ENCODE assay signal across 9 cellular contexts in the genomic region with DNA sequence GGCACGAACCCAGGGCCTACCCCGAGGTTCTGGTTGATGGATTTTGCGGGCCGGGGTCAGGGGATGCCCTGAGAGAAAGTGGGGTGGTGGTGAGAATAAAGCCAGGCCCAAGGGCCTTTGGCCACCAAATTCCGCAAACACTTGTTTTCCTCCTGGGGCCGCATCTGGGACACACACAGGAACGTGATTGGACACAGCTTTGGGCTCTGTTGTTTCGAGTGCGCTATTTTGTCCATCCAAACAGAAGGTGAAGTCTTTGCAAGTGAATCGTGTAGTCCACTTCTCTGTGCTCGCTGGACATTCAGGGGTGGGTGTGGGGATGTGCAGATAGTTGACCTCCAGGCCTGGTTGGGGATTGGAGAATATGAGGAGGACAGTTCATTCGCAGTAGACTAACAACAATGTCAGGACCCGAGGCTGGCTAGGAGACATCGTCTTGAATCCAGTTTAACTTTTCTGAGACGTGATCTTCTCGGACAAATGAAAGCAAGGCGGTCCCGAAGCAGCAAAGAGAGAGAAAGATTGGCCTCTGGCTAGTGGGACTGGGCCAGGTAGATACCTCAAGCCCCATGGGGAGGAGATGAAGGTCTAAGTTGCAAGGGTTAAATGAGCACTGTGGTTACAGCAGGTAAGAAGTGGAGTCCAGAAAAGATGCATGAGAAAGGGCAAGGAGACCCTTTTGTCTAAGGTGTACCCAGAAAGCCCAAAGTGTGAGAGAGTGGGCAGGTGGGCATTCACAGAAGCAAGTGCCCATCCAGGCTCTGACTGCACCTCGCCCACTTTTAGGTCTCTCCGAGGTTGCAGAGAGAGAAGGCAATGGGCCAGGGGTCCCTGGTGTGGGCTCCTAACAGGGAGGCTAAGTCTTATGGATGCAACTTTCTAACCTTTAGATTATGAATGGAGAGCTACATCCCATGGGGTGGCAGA. TPM values are rescaled to one million over a fixed set of nuclear protein-coding genes. Genes with fewer than 3 reads are reported as not detected.
A peak's percentile ranks its signal among the peaks of the same experiment; 100 is the strongest.
DNase-seq lines count a peak whose midpoint lies in the region; ATAC-seq and TF ChIP-seq lines count a peak whose summit lies in the region.
"Had no signal": no experiment of that assay in that cellular context is flagged by ENCODE, and none has a peak within 500 bp of the region (broad histone marks: within the 10 kb centered on the region; RNA-seq: fewer than 3 reads in every experiment).

No MANE protein-coding gene starts in this region.

- H3K27me3 ChIP-seq in DOHH2 (ENCODE audit: control insufficient read depth, low read length) (peaks cover 81% of the 10 kb centered on the region), WERI-Rb-1 (ENCODE audit: insufficient read depth, low read depth, severe bottlenecking) (peaks cover 15% of the 10 kb centered on the region)

- TF ChIP-seq CTCF in DOHH2 (IDR thresholded peaks at IDR 0.05; ENCODE audit: low read depth, low read length, poor library complexity, severe bottlenecking) (no peak), WERI-Rb-1 (IDR thresholded peaks at IDR 0.05; ENCODE audit: low read depth, low read length) (no peak), fibroblast of villous mesenchyme (IDR thresholded peaks at IDR 0.05; ENCODE audit: insufficient read depth, low read depth, low read length) (no peak), retinal pigment epithelial cell (conservative IDR thresholded peaks at IDR 0.05; ENCODE audit: low read depth, low read length) (no peak)

- H3K4me3 ChIP-seq in DOHH2 (ENCODE audit: low read length) (no peak overlapping the region), WERI-Rb-1 (ENCODE audit: low read depth, low read length) (peak overlapping the region; percentile 35), fibroblast of villous mesenchyme (ENCODE audit: low read depth, low read length) (peak overlapping the region; percentile 35), retinal pigment epithelial cell (ENCODE audit: low read length) (peak overlapping the region; percentile 36)

- H3K27ac ChIP-seq in DOHH2 (ENCODE audit: low read depth, low read length) (no peak overlapping the region), WERI-Rb-1 (no peak overlapping the region)

- no peak for DNase-seq in WERI-Rb-1
- no peak for DNase-seq in fibroblast of villous mesenchyme (ENCODE audit: low read depth)
- DNase-seq in retinal pigment epithelial cell (ENCODE audit: low read depth) = no peak
- no peak for DNase-seq in H4 (ENCODE audit: low spot score)
- no peak for DNase-seq in epidermal melanocyte (ENCODE audit: insufficient read length, low spot score)
- DNase-seq: NCI-H774 had no signal

- no peaks in the 10 kb centered on the region for H3F3A ChIP-seq in DOHH2 (ENCODE audit: control insufficient read depth, insufficient read depth)

- H3K9me2 ChIP-seq in DOHH2 (replicated peaks; ENCODE audit: control insufficient read depth, low read length) = no peaks in the 10 kb centered on the region

- peak overlapping the region; percentile 16; the same call in 1 of the 2 replicates for H3K4me2 ChIP-seq in DOHH2 (ENCODE audit: low read length)

- H3K9me3 ChIP-seq in DOHH2 (ENCODE audit: control insufficient read depth, insufficient read depth, low read length) = no peaks in the 10 kb centered on the region
- no peaks in the 10 kb centered on the region for H3K9me3 ChIP-seq in WERI-Rb-1 (ENCODE audit: severe bottlenecking)

- ATAC-seq in GM21825 (IDR thresholded peaks at IDR 0.05; ENCODE audit: unreplicated experiment) (no peak), HG03432 (IDR thresholded peaks at IDR 0.05; ENCODE audit: unreplicated experiment) (no peak)

- no peaks in the 10 kb centered on the region for H3K79me2 ChIP-seq in DOHH2 (ENCODE audit: control insufficient read depth, low read length)

- H3K4me1 ChIP-seq in DOHH2 (ENCODE audit: control insufficient read depth, low read length) = peaks cover 7% of the 10 kb centered on the region; the same call in 1 of the 2 replicates

- H3K36me3 ChIP-seq in DOHH2 (ENCODE audit: control insufficient read depth, low read length) (no peaks in the 10 kb centered on the region), WERI-Rb-1 (no peaks in the 10 kb centered on the region)

- no peaks in the 10 kb centered on the region for H4K20me1 ChIP-seq in DOHH2 (ENCODE audit: control insufficient read depth, insufficient read depth, low read depth, low read length)

RNA-seq across cellular contexts. Expression of a gene that starts 0.8 kb away (rescaled TPM):
- 1.3 and 2.2 TPM in 2 replicates for total RNA-seq in fibroblast of villous mesenchyme
- total RNA-seq in H4 (2014; rRNA removed; shearing (Covaris generic)) = 2.0 and 3.1 TPM in 2 replicates

RNA-seq across cellular contexts. Expression of a gene that starts 17.9 kb away (rescaled TPM):
- total RNA-seq in fibroblast of villous mesenchyme = 71.7 and 96.3 TPM in 2 replicates
- total RNA-seq in H4 (2014; rRNA removed; shearing (Covaris generic)) = 31.2 and 43.3 TPM in 2 replicates

RNA-seq across cellular contexts. Expression of a gene that starts 45.4 kb away (rescaled TPM):
- total RNA-seq in fibroblast of villous mesenchyme = 0.32 TPM in 1 of 2 replicates, not detected in the other
- not detected in 2 replicates for total RNA-seq in H4 (2014; rRNA removed; shearing (Covaris generic))

RNA-seq across cellular contexts. Expression of a gene that starts 47.4 kb away (rescaled TPM):
- under 0.01 TPM in 2 replicates for total RNA-seq in fibroblast of villous mesenchyme
- total RNA-seq in H4 (2014; rRNA removed; shearing (Covaris generic)) = not detected in 2 replicates
